In genomic region chr7:100639995-100640394, GRCh38 we compare ENCODE assay signal across 34 cellular contexts. TPM values are rescaled to one million over a fixed set of nuclear protein-coding genes. Genes with fewer than 3 reads are reported as not detected.
"Had no signal": no experiment of that assay in that cellular context is flagged by ENCODE, and none has a peak within 500 bp of the region (broad histone marks: within the 10 kb centered on the region; RNA-seq: fewer than 3 reads in every experiment).

No MANE protein-coding gene starts in this region.

- H2AFZ ChIP-seq: hepatocyte had no signal

- H3K4me3 ChIP-seq: hepatocyte, lower lobe of right lung, pancreas, prostate gland, sigmoid colon, spleen, suprapubic skin, thoracic aorta, tibial artery, upper lobe of right lung had no signal

- H3K36me3 ChIP-seq: lower lobe of right lung, pancreas, prostate gland, sigmoid colon, spleen, suprapubic skin, thoracic aorta, tibial artery, upper lobe of right lung had no signal

- H3K27ac ChIP-seq: hepatocyte, lower lobe of right lung, pancreas, prostate gland, sigmoid colon, spleen, suprapubic skin, thoracic aorta, tibial artery, upper lobe of right lung had no signal

- H3K4me3 Mint-ChIP-seq: mesothelial cell of epicardium; naive B cell; natural killer cell; nephron progenitor cell; stimulated activated effector memory CD8-positive, alpha-beta T cell treated with anti-CD3 and anti-CD28 coated beads, Interleukin-12 subunit alpha, Interleukin-12 subunit beta, amount 100 ng/mL, for 72 hours; stimulated activated naive CD8-positive, alpha-beta T cell treated with anti-CD3 and anti-CD28 coated beads, Interleukin-15, Interleukin-2, amounts not matched to agents 100 ng/mL and 50 ng/mL, for 24 hours had no signal

- H3K9me3 ChIP-seq: lower lobe of right lung, pancreas, prostate gland, sigmoid colon, spleen, suprapubic skin, thoracic aorta, tibial artery, upper lobe of right lung had no signal

- H3K9me3 Mint-ChIP-seq: mesothelial cell of epicardium; naive B cell; natural killer cell; nephron progenitor cell; stimulated activated effector memory CD8-positive, alpha-beta T cell treated with anti-CD3 and anti-CD28 coated beads, Interleukin-12 subunit alpha, Interleukin-12 subunit beta, amount 100 ng/mL, for 72 hours; stimulated activated naive CD8-positive, alpha-beta T cell treated with anti-CD3 and anti-CD28 coated beads, Interleukin-15, Interleukin-2, amounts not matched to agents 100 ng/mL and 50 ng/mL, for 24 hours had no signal

- H3K4me1 Mint-ChIP-seq: mesothelial cell of epicardium; natural killer cell; stimulated activated effector memory CD8-positive, alpha-beta T cell treated with anti-CD3 and anti-CD28 coated beads, Interleukin-12 subunit alpha, Interleukin-12 subunit beta, amount 100 ng/mL, for 72 hours had no signal

- H3K36me3 Mint-ChIP-seq: mesothelial cell of epicardium, naive B cell, natural killer cell had no signal

- H3K4me1 ChIP-seq: lower lobe of right lung, prostate gland, sigmoid colon, suprapubic skin, tibial artery, upper lobe of right lung had no signal

- H3K27me3 ChIP-seq: hepatocyte, pancreas, upper lobe of right lung had no signal

- H3K79me2 ChIP-seq: hepatocyte had no signal

- ATAC-seq: left cardiac atrium; left ventricle myocardium superior; lower lobe of right lung; natural killer cell; pancreas; stimulated activated effector memory CD8-positive, alpha-beta T cell treated with anti-CD3 and anti-CD28 coated beads, Interleukin-12 subunit alpha, Interleukin-12 subunit beta, amount 100 ng/mL, for 72 hours had no signal

- H3K27ac Mint-ChIP-seq: mesothelial cell of epicardium; naive B cell; natural killer cell; nephron progenitor cell; stimulated activated effector memory CD8-positive, alpha-beta T cell treated with anti-CD3 and anti-CD28 coated beads, Interleukin-12 subunit alpha, Interleukin-12 subunit beta, amount 100 ng/mL, for 72 hours; stimulated activated naive CD8-positive, alpha-beta T cell treated with anti-CD3 and anti-CD28 coated beads, Interleukin-15, Interleukin-2, amounts not matched to agents 100 ng/mL and 50 ng/mL, for 24 hours had no signal

- DNase-seq: kidney glomerular epithelial cell; left cardiac atrium; left ventricle myocardium superior; lower lobe of right lung; mammary epithelial cell; mesenchymal stem cell; naive B cell; natural killer cell; nephron progenitor cell; nucleus accumbens; pancreas; posterior cingulate gyrus; retina; right cardiac atrium; sigmoid colon; small intestine; spleen; stimulated activated CD4-positive, alpha-beta T cell treated with anti-CD3 and anti-CD28 coated beads, Interleukin-4, amount 100 ng/mL, for 24 hours; stimulated activated naive CD4-positive, alpha-beta T cell; tibial artery; trophoblast cell; upper lobe of right lung had no signal

- H3K4me2 ChIP-seq: hepatocyte had no signal

RNA-seq across cellular contexts. Expression of gene TFR2, which starts 1.4 kb away (rescaled TPM):
- total RNA-seq: left ventricle myocardium superior had no signal

RNA-seq across cellular contexts. Expression of gene ACTL6B, which starts 16.3 kb away (rescaled TPM):
- total RNA-seq: hepatocyte, left cardiac atrium, left lobe of liver, left ventricle myocardium superior, lower lobe of right lung, mammary epithelial cell, mesothelial cell of epicardium, mononuclear cell, natural killer cell, osteoblast, right cardiac atrium, spleen, subcutaneous adipose tissue, suprapubic skin, thoracic aorta, upper lobe of right lung had no signal
- polyA plus RNA-seq: hepatocyte, keratinocyte, mammary epithelial cell, right cardiac atrium, spleen had no signal
